Comparison of ENCODE assay signal across 8 cellular contexts in genomic region chr16:90019543-90020259, GRCh38. TPM values are rescaled to one million over a fixed set of nuclear protein-coding genes. Genes with fewer than 3 reads are reported as not detected.
DNase-seq lines count a peak whose midpoint lies in the region; ATAC-seq, FAIRE-seq and TF ChIP-seq lines count a peak whose summit lies in the region.

No MANE protein-coding gene starts in this region.

- H3K4me1 ChIP-seq in foreskin keratinocyte (peaks cover 5% of the 10 kb centered on the region), pancreas (peaks cover 6 to 20% (median 20%) of the 10 kb centered on the region in 3 donors)

- 0 to 1% methylated on average over 32 to 57 of the region's 57 CpGs for WGBS in pancreas, 2 donors

- FAIRE-seq in GM18507 (lab: Jason Lieb, UNC) (no peak), pancreas (lab: Jason Lieb, UNC) (no peak)

- DNase-seq in GM18507 (ENCODE audit: extremely low spot score, insufficient read length, low read depth) (peak; percentile 35), NCI-H748 (lab: John Stamatoyannopoulos, UW; ENCODE audit: unreplicated experiment) (peak; percentile 84), foreskin keratinocyte (peak in 1 of 2 donors; percentile 37), pancreas (peak in 5 of 6 donors; percentile 46 to 88 (median 54)), posterior vena cava (ENCODE audit: low spot score) (no peak)
- DNase-seq in activated T-helper 1 cell treated with anti-CD3 and anti-CD28 coated beads, Interleukin-2, amount 50 U/mL, for 16 hours (ENCODE audit: low read depth in 1 of 2, low spot score in 1 of 2) = peak; percentile 15 to 25

- H3K27ac ChIP-seq in 22Rv1 (peak overlapping the region; percentile 97), foreskin keratinocyte (no peak overlapping the region), pancreas (peak overlapping the region; percentile 22 to 85 (median 66))

- peak; percentile 4 for ATAC-seq in foreskin keratinocyte
- peak; percentile 45 to 66 (median 56) for ATAC-seq in pancreas
- no peak for ATAC-seq in GM21723 (IDR thresholded peaks at IDR 0.05; ENCODE audit: unreplicated experiment)

- intact Hi-C loops in pancreas (cut with DNase I) = no loop called here
- intact Hi-C loops in posterior vena cava (cut with DNase I) = loop anchor here in 1 of 2 donors (1.0 kb wide), 1 partner anchor 8 kb away; no protein-coding TSS in a partner anchor

- TF ChIP-seq CTCF in 22Rv1 (IDR thresholded peaks at IDR 0.05) (peak; percentile 92), foreskin keratinocyte (conservative IDR thresholded peaks at IDR 0.05) (peak; percentile 51), pancreas (IDR thresholded peaks at IDR 0.05) (no peak)

- H3K9me3 ChIP-seq in pancreas = no peaks in the 10 kb centered on the region

- H3K36me3 ChIP-seq in pancreas = no peaks in the 10 kb centered on the region

- H3K4me3 ChIP-seq in pancreas = peak overlapping the region; percentile 31 to 89 (median 62)

- peaks cover 14% of the 10 kb centered on the region for H3K27me3 ChIP-seq in foreskin keratinocyte
- H3K27me3 ChIP-seq in pancreas = no peaks in the 10 kb centered on the region

RNA-seq across cellular contexts. Expression of gene DBNDD1, which starts 0.4 kb away (rescaled TPM):
- 1.8 and 11.8 TPM in 2 replicates for total RNA-seq in foreskin keratinocyte
- 2.4 and 14.5 TPM in 2 replicates for polyA plus RNA-seq in foreskin keratinocyte
- 10 to 100 TPM in 2 of 6 donors, 1 to 10 TPM in 4; 7.3 to 12.9 (median 9.7) TPM for total RNA-seq in pancreas
- polyA plus RNA-seq in pancreas = 1 to 10 TPM; 6.2 to 8.9 TPM
- total RNA-seq in posterior vena cava = 1 to 10 TPM in 1 of 2 donors, under 1 TPM in 1; 0.88 to 2.7 TPM

RNA-seq across cellular contexts. Expression of gene PRDM7, which starts 57.4 kb away (rescaled TPM):
- total RNA-seq in foreskin keratinocyte = not detected in 2 replicates
- not detected in 2 replicates for polyA plus RNA-seq in foreskin keratinocyte
- not detected for total RNA-seq in pancreas
- polyA plus RNA-seq in pancreas = not detected
- not detected for total RNA-seq in posterior vena cava

Comparison
In these comparisons a context has a peak if more than half of its experiments do, and no peak if none do; other contexts are left out.
1. CTCF ChIP-seq: peak in 22Rv1 (single experiment) and foreskin keratinocyte (single experiment); none in pancreas (0 of 4).